26 cellular contexts compared by ENCODE assay signal in the genomic region with DNA sequence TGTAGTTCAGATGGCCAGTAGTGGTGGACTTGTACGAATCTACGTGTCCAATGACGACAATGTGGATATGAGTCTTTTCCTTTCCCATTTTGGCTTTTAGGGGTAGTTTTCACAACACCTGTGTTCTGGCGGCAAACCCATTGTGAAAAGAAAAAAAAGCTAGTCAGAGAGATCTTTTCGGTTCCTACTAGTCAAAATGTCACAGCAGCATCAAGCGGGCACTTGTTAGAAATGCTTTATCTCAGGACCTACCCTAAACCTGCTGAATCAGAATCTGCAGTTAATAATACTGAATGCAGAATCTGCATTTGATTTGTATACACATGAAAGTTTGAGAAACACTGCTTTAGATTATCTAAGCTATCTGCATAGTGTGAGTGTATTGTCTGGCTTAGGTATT. TPM values are rescaled to one million over a fixed set of nuclear protein-coding genes. Genes with fewer than 3 reads are reported as not detected.
DNase-seq lines count a peak whose midpoint lies in the region; ATAC-seq, FAIRE-seq and TF ChIP-seq lines count a peak whose summit lies in the region.
"Had no signal": no experiment of that assay in that cellular context is flagged by ENCODE, and none has a peak within 500 bp of the region (broad histone marks: within the 10 kb centered on the region; RNA-seq: fewer than 3 reads in every experiment).

No MANE protein-coding gene starts in this region.

- H3K27ac ChIP-seq in CD4-positive, CD25-positive, alpha-beta regulatory T cell (ENCODE audit: insufficient read depth, low read length, poor library complexity, severe bottlenecking), result no peak overlapping the region
- H3K27ac ChIP-seq in DND-41 (ENCODE audit: low read length) (0 out of 2 replicates have a peak overlapping the region, but pooled peaks have one; percentile 32), GM23338 (ENCODE audit: low read depth) (no peak overlapping the region), GM12878 (ENCODE audit: control insufficient read depth, insufficient read depth) (peak overlapping the region; percentile 52; the same call in 1 of the 2 replicates)
- H3K27ac ChIP-seq: suprapubic skin had no signal

- CTCF ChIA-PET in GM12878 (lab: Yijun Ruan, JAX), result interaction anchor here (0.9 to 2.0 kb wide), 6 partner anchors 13 to 166 kb away, joined by 3 to 8 read pairs (median 4); no protein-coding TSS in a partner anchor

- H3K9ac ChIP-seq in DND-41 (ENCODE audit: low read depth, low read length) (no peak overlapping the region), GM12878 (ENCODE audit: control insufficient read depth, insufficient read depth, low read length) (no peak overlapping the region)

- no peaks in the 10 kb centered on the region for H3K9me3 ChIP-seq in CD4-positive, CD25-positive, alpha-beta regulatory T cell (ENCODE audit: control insufficient read depth in 2 of 2, low read length in 2 of 2)
- H3K9me3 ChIP-seq in DND-41 (ENCODE audit: insufficient read depth, low read length, severe bottlenecking) (no peaks in the 10 kb centered on the region), GM12878 (replicated peaks; ENCODE audit: control insufficient read depth, insufficient read depth, low read length) (no peaks in the 10 kb centered on the region; the same call in 2 of the 3 replicates)
- H3K9me3 ChIP-seq: Caco-2, esophagus squamous epithelium, suprapubic skin had no signal

- no peaks in the 10 kb centered on the region for H3K9me2 ChIP-seq in GM23338 (ENCODE audit: insufficient read depth)

- no peaks in the 10 kb centered on the region for H3F3A ChIP-seq in GM23338 (replicated peaks; ENCODE audit: low read depth)

- H3K27me3 ChIP-seq in CD4-positive, CD25-positive, alpha-beta regulatory T cell (ENCODE audit: control insufficient read depth, insufficient read depth, low read length), result no peaks in the 10 kb centered on the region
- no peaks in the 10 kb centered on the region for H3K27me3 ChIP-seq in DND-41 (ENCODE audit: insufficient read depth, low read length, poor library complexity)
- no peaks in the 10 kb centered on the region for H3K27me3 ChIP-seq in GM23338 (ENCODE audit: insufficient read depth)
- no peaks in the 10 kb centered on the region for H3K27me3 ChIP-seq in GM12878 (replicated peaks in 1 of 2; ENCODE audit: control insufficient read depth in 2 of 2, insufficient read depth in 2 of 2, low read length in 1 of 2)
- H3K27me3 ChIP-seq: esophagus squamous epithelium, suprapubic skin had no signal

- WGBS in GM12878 (ENCODE audit: insufficient coverage, insufficient replicate concordance, low lambda C conversion rate, missing lambda C conversion rate), result 63% methylated on average over 6 of the region's 6 CpGs

- peak; percentile 44; the same call in 1 of the 2 replicates for TF ChIP-seq RAD21 in GM12878 (IDR thresholded peaks at IDR 0.05; ENCODE audit: insufficient read depth, low read depth, low read length)

- no peak for ATAC-seq in CD4-positive, CD25-positive, alpha-beta regulatory T cell (ENCODE audit: low read depth in 2 of 2)
- no peak for ATAC-seq in DND-41 (ENCODE audit: insufficient read depth, low read depth)
- ATAC-seq in GM23338, result no peak
- ATAC-seq in GM12878, result peak; percentile 66
- no peak for ATAC-seq in GM21390 (IDR thresholded peaks at IDR 0.05; ENCODE audit: unreplicated experiment)
- ATAC-seq in left colon, result no peak
- ATAC-seq: activated naive CD4-positive, alpha-beta T cell treated with anti-CD3 and anti-CD28 coated beads, Interleukin-2, amount 50 U/mL, for 72 hours; left cardiac atrium had no signal

- H3K36me3 ChIP-seq in CD4-positive, CD25-positive, alpha-beta regulatory T cell (ENCODE audit: control insufficient read depth, insufficient read depth, low read length), result peaks cover 8% of the 10 kb centered on the region
- H3K36me3 ChIP-seq in DND-41 (ENCODE audit: insufficient read depth, low read length) (peaks cover 46% of the 10 kb centered on the region), GM23338 (ENCODE audit: insufficient read depth) (peaks cover 3% of the 10 kb centered on the region; the same call in 1 of the 2 replicates), GM12878 (ENCODE audit: control insufficient read depth in 2 of 2, insufficient read depth in 2 of 2, low read length in 1 of 2) (peaks cover 0 to 3% of the 10 kb centered on the region in 2 experiments; a peak in 2 of 4 replicates)
- H3K36me3 ChIP-seq: suprapubic skin had no signal

- H3K4me1 ChIP-seq in CD4-positive, CD25-positive, alpha-beta regulatory T cell (ENCODE audit: control insufficient read depth, insufficient read depth, low read length, poor library complexity, severe bottlenecking), result peaks cover 15% of the 10 kb centered on the region
- no peaks in the 10 kb centered on the region; the same call in none of the 2 replicates for H3K4me1 ChIP-seq in DND-41 (ENCODE audit: insufficient read depth, low read length)
- peaks cover 31% of the 10 kb centered on the region for H3K4me1 ChIP-seq in GM23338 (ENCODE audit: insufficient read depth)
- peaks cover 21% of the 10 kb centered on the region for H3K4me1 ChIP-seq in GM12878 (ENCODE audit: control insufficient read depth, insufficient read depth, low read length)
- H3K4me1 ChIP-seq: Caco-2 had no signal

- no peak for TF ChIP-seq EP300 in GM12878 (IDR thresholded peaks at IDR 0.05; ENCODE audit: borderline replicate concordance in 1 of 2, control insufficient read depth in 1 of 2, low read depth in 2 of 2, low read length in 2 of 2)

- peaks cover 77% of the 10 kb centered on the region for H4K20me1 ChIP-seq in DND-41 (ENCODE audit: insufficient read depth, low read length)
- peaks cover 91% of the 10 kb centered on the region for H4K20me1 ChIP-seq in GM23338 (replicated peaks; ENCODE audit: insufficient read depth)
- H4K20me1 ChIP-seq in GM12878 (ENCODE audit: control insufficient read depth, insufficient read depth), result no peaks in the 10 kb centered on the region

- no peak for DNase-seq in CD4-positive, CD25-positive, alpha-beta regulatory T cell
- DNase-seq in DND-41, result no peak
- no peak for DNase-seq in GM23338 (ENCODE audit: low spot score)
- no peak for DNase-seq in GM12878 (ENCODE audit: low read depth, low spot score)
- no peak for DNase-seq in left colon
- no peak for DNase-seq in effector CD8-positive, alpha-beta T cell (lab: John Stamatoyannopoulos, UW)
- DNase-seq in NCI-H526 (lab: John Stamatoyannopoulos, UW), result no peak
- DNase-seq: activated CD4-positive, alpha-beta T cell treated with anti-CD3 and anti-CD28 coated beads, Interleukin-2, amount 10 ng/mL, durations not matched to agents 7 days and 5 days; Caco-2; esophagus squamous epithelium; foreskin melanocyte; GF-D8; left cardiac atrium; NCI-H1436; NCI-H2081 treated with DMSO at 0.1 percent for 48 hours; NCI-H82; occipital lobe; RPMI8226; stimulated activated CD4-positive, alpha-beta T cell treated with anti-CD3 and anti-CD28 coated beads, Interleukin-4, amount 100 ng/mL, for 4 hours; stimulated activated naive CD4-positive, alpha-beta T cell had no signal

- H3K4me2 ChIP-seq in DND-41 (ENCODE audit: insufficient read depth, low read length) (no peak overlapping the region), GM23338 (peak overlapping the region; percentile 17; the same call in 1 of the 2 replicates), GM12878 (ENCODE audit: control insufficient read depth, insufficient read depth) (peak overlapping the region; percentile 31)

- H3K4me1 Mint-ChIP-seq in CD4-positive, CD25-positive, alpha-beta regulatory T cell, result peaks cover 22 to 87% (median 62%) of the 10 kb centered on the region in 4 donors
- H3K4me1 Mint-ChIP-seq in GM23338, result peaks cover 55% of the 10 kb centered on the region

- H3K9me3 Mint-ChIP-seq in CD4-positive, CD25-positive, alpha-beta regulatory T cell, result no peaks in the 10 kb centered on the region
- H3K9me3 Mint-ChIP-seq in GM23338, result no peaks in the 10 kb centered on the region; the same call in 2 of the 3 replicates
- H3K9me3 Mint-ChIP-seq: activated CD4-positive, alpha-beta T cell treated with anti-CD3 and anti-CD28 coated beads, Interleukin-2, amount 10 ng/mL, durations not matched to agents 7 days and 5 days; activated naive CD4-positive, alpha-beta T cell treated with anti-CD3 and anti-CD28 coated beads, Interleukin-2, amount 50 U/mL, for 72 hours; activated T-helper 2 cell treated with anti-CD3 and anti-CD28 coated beads, Interferon-gamma antibody, Interleukin-2, Interleukin-4, amounts not matched to agents 10 μg/mL and 5 μg/mL and 100 μg/mL, durations not matched to agents 14 hours and 24 hours and 36 hours; T-helper 1 cell treated with Interleukin-12 subunit alpha and Interleukin-12 subunit beta and Interleukin-4 antibody, amounts not matched to agents 30 μg/mL and 1 μg/mL, for 36 hours had no signal

- TF ChIP-seq POLR2A in GM12878 (IDR thresholded peaks at IDR 0.05; ENCODE audit: low read depth, low read length), result no peak

- no peak for TF ChIP-seq CTCF in DND-41 (IDR thresholded peaks at IDR 0.05; ENCODE audit: borderline replicate concordance, extremely low read depth, low read length, poor library complexity, severe bottlenecking)
- no peak for TF ChIP-seq CTCF in GM23338 (conservative IDR thresholded peaks at IDR 0.05; ENCODE audit: low read depth in 2 of 2)
- TF ChIP-seq CTCF in GM12878 (IDR thresholded peaks at IDR 0.05 in 2 of 3, conservative IDR thresholded peaks at IDR 0.05 in 1 of 3; ENCODE audit: control insufficient read depth in 2 of 3, extremely low read depth in 1 of 3, insufficient read depth in 1 of 3, low read depth in 3 of 3, low read length in 3 of 3), result peak in 1 of 3 experiments; percentile 26; a peak in 2 of 6 replicates

- H3K4me3 ChIP-seq in CD4-positive, CD25-positive, alpha-beta regulatory T cell (ENCODE audit: low read depth, low read length), result no peak overlapping the region
- no peak overlapping the region for H3K4me3 ChIP-seq in DND-41 (ENCODE audit: low read depth in 1 of 2, low read length in 2 of 2)
- H3K4me3 ChIP-seq in GM23338, result no peak overlapping the region
- H3K4me3 ChIP-seq in GM12878, result 0 out of 2 replicates have a peak overlapping the region, but pooled peaks have one; percentile 11
- H3K4me3 ChIP-seq: esophagus squamous epithelium, suprapubic skin had no signal

- no peaks in the 10 kb centered on the region for H3K27me3 Mint-ChIP-seq in CD4-positive, CD25-positive, alpha-beta regulatory T cell
- peaks cover 4% of the 10 kb centered on the region for H3K27me3 Mint-ChIP-seq in GM23338 (ENCODE audit: insufficient read depth, low read depth, poor library complexity)
- H3K27me3 Mint-ChIP-seq: activated CD4-positive, alpha-beta T cell treated with anti-CD3 and anti-CD28 coated beads, Interleukin-2, amount 10 ng/mL, durations not matched to agents 7 days and 5 days had no signal

- peaks cover 26% of the 10 kb centered on the region for H3K36me3 Mint-ChIP-seq in CD4-positive, CD25-positive, alpha-beta regulatory T cell
- peaks cover 50% of the 10 kb centered on the region for H3K36me3 Mint-ChIP-seq in GM23338 (ENCODE audit: low read depth)

- H2AFZ ChIP-seq in DND-41 (ENCODE audit: low read depth, low read length), result no peak overlapping the region
- no peak overlapping the region for H2AFZ ChIP-seq in GM23338
- H2AFZ ChIP-seq in GM12878 (ENCODE audit: control insufficient read depth, low read depth, low read length), result no peak overlapping the region

- no peak for FAIRE-seq in GM12878 (lab: Jason Lieb, UNC)
- FAIRE-seq: astrocyte had no signal

- BruUV-seq in GM12878 (replicated peaks; lab: Mats Ljungman, UMichigan), result no TSS peak

- peaks cover 100% of the 10 kb centered on the region for H3K79me2 ChIP-seq in DND-41 (ENCODE audit: insufficient read depth, low read length)
- H3K79me2 ChIP-seq in GM23338 (replicated peaks; ENCODE audit: insufficient read depth), result peaks cover 100% of the 10 kb centered on the region
- H3K79me2 ChIP-seq in GM12878 (ENCODE audit: control insufficient read depth, insufficient read depth, low read length), result peaks cover 77% of the 10 kb centered on the region

- in situ Hi-C loops in GM12878 (cut with MboI), result no loop called here

- no peak overlapping the region for H3K4me3 Mint-ChIP-seq in CD4-positive, CD25-positive, alpha-beta regulatory T cell
- H3K4me3 Mint-ChIP-seq in GM23338, result no peak overlapping the region
- H3K4me3 Mint-ChIP-seq: activated CD4-positive, alpha-beta T cell treated with anti-CD3 and anti-CD28 coated beads, Interleukin-2, amount 10 ng/mL, durations not matched to agents 7 days and 5 days; T-helper 1 cell treated with Interleukin-12 subunit alpha and Interleukin-12 subunit beta and Interleukin-4 antibody, amounts not matched to agents 30 μg/mL and 1 μg/mL, for 36 hours had no signal

- SMC1A ChIA-PET in GM12878 (lab: Charles Lee; ENCODE audit: uncharacterized antibody, unreplicated experiment), result interaction anchor here (0.7 to 2.4 kb wide), 12 partner anchors 9 to 167 kb away, joined by 3 to 10 read pairs (median 4); a partner anchor contains a TSS

- intact Hi-C loops in GM12878 (cut with micrococcal nuclease; ENCODE audit: unreplicated experiment) (no loop called here), left colon (cut with DNase I, micrococcal nuclease) (no loop called here)

- RAD21 ChIA-PET in GM12878 (lab: Charles Lee; ENCODE audit: unreplicated experiment), result interaction anchor here (1.4 to 1.5 kb wide), 3 partner anchors 14 to 75 kb away, joined by 3 to 5 read pairs (median 4); no protein-coding TSS in a partner anchor

- H3K27ac Mint-ChIP-seq in CD4-positive, CD25-positive, alpha-beta regulatory T cell, result peak overlapping the region; percentile 17 to 70 (median 47)
- H3K27ac Mint-ChIP-seq in GM23338, result no peak overlapping the region
- H3K27ac Mint-ChIP-seq: activated CD4-positive, alpha-beta T cell treated with anti-CD3 and anti-CD28 coated beads, Interleukin-2, amount 10 ng/mL, durations not matched to agents 7 days and 5 days; activated T-helper 2 cell treated with anti-CD3 and anti-CD28 coated beads, Interferon-gamma antibody, Interleukin-2, Interleukin-4, amounts not matched to agents 10 μg/mL and 5 μg/mL and 100 μg/mL, durations not matched to agents 14 hours and 24 hours and 36 hours; T-helper 1 cell treated with Interleukin-12 subunit alpha and Interleukin-12 subunit beta and Interleukin-4 antibody, amounts not matched to agents 30 μg/mL and 1 μg/mL, for 36 hours had no signal

- POLR2A ChIA-PET in GM12878 (lab: Charles Lee), result interaction anchor here (0.6 to 1.6 kb wide), 2 partner anchors 63 to 70 kb away, joined by 4 to 5 read pairs; no protein-coding TSS in a partner anchor

RNA-seq across cellular contexts. Expression of a gene that starts 18.3 kb away (rescaled TPM):
- 64.7 TPM for total RNA-seq in CD4-positive, CD25-positive, alpha-beta regulatory T cell
- 10 to 100 TPM in 3 of 4 donors, 1 to 10 TPM in 1; 9.1 to 11.8 (median 11.6) TPM for polyA plus RNA-seq in CD4-positive, CD25-positive, alpha-beta regulatory T cell
- total RNA-seq in GM23338 (2014; rRNA removed; shearing (Covaris generic)), result 48.1 and 48.9 TPM in 2 replicates
- polyA plus RNA-seq in GM23338 (2016; fragmentation: Nextera tagmentation; extraction: Ambion mirVana) (37.1 and 39.3 TPM in 2 replicates), GM12878 (2011; rRNA removed) (22.1 and 22.9 TPM in 2 replicates), GM12878 (2014; fragmentation: Illumina TruSeq; extraction: Trizol) (57.7 and 68.4 TPM in 2 replicates), GM12878 (2014; fragmentation: Nextera tagmentation; extraction: Ambion mirVana) (100 to 1,000 TPM in 1 of 2 experiments, 10 to 100 TPM in 1; 39.2 to 126 TPM), GM12878 (2014; rRNA removed) (21.8 and 24.8 TPM in 2 replicates), GM12878 (2016; fragmentation: Nextera tagmentation; extraction: Ambion mirVana) (10 to 100 TPM; 50.9 to 54.7 TPM)
- 76.0 and 78.6 TPM in 2 replicates for total RNA-seq in GM12878 (2013; cell fraction: nucleolus; rRNA removed)
- total RNA-seq in GM12878 (2014; rRNA removed) (17.6 and 20.3 TPM in 2 replicates), GM12878 (2014; rRNA removed; fragmentation: Illumina TruSeq; extraction: Trizol) (24.9 and 25.0 TPM in 2 replicates), GM12878 (2021) (50.1 and 50.5 TPM in 2 replicates), left colon (10 to 100 TPM; 32.4 to 35.4 TPM)
- 14.7 TPM for polyA plus RNA-seq in GM12878 (2011; ENCODE audit: low read depth)
- polyA plus RNA-seq in GM12878 (2011; cell fraction: cytosol; rRNA removed), result 10.6 and 17.7 TPM in 2 replicates
- polyA plus RNA-seq in GM12878 (2011; cell fraction: nucleus; rRNA removed), result 10.8 and 12.0 TPM in 2 replicates
- polyA plus RNA-seq in GM12878 (2012), result 20.0 and 25.1 TPM in 2 replicates
- polyA minus RNA-seq in GM12878 (2011; rRNA and poly(A)+ RNA removed), result 21.7 and 40.7 TPM in 2 replicates
- 9.6 and 15.9 TPM in 2 replicates for polyA minus RNA-seq in GM12878 (2011; cell fraction: cytosol; rRNA and poly(A)+ RNA removed)
- polyA minus RNA-seq in GM12878 (2011; cell fraction: nucleus; rRNA and poly(A)+ RNA removed), result 10.6 and 18.8 TPM in 2 replicates

Comparison
In these comparisons a context has a peak if more than half of its experiments do, and no peak if none do; other contexts are left out.
1. H3K27ac ChIP-seq: peak in DND-41 (single experiment) and GM12878 (single experiment); none in CD4-positive, CD25-positive, alpha-beta regulatory T cell (single experiment) and GM23338 (single experiment).